ENCODE assay signal across 1 cellular context in the genomic region with DNA sequence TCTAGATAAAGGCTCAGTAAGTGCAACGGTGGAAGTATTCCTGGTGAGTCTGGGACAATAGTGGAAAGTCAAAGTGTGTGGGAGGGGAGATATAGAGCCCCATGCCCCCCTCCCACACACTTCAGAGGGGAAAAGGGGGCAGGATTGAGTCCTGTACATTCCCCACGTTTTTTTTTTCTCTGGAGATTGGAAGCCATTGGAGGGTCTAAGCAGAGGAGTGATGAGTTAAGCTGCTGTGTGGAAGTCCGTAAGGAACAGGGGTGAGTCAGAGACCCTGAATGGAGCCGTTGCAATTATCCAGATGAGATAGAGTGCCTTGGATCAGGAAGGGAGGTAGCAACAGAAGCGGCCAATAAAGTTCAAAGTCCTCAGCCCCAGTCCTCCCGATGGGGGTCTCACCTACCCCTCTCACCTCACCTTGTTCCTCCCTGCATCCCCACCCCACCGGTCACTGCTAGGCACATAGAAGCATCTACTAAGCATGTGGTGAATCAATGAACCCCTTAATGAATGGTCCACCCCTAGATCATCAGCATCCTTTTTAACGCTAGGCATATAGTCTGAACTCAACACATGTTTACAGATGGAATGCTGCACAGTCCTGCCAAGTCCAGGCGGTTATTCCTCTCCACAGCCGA.
TF ChIP-seq lines count a peak whose summit lies in the region.

No MANE protein-coding gene starts in this region.

TF ChIP-seq in H1, 55 proteins besides CTCF, POLR2A, EP300 and RAD21:
- no peak for TF ChIP-seq SP4 (IDR thresholded peaks at IDR 0.05; ENCODE audit: low read length)
- TF ChIP-seq RNF2 (IDR thresholded peaks at IDR 0.05; ENCODE audit: borderline replicate concordance, low read depth, low read length, missing control alignments, poor library complexity, severe bottlenecking) = no peak
- TF ChIP-seq SIN3A (conservative IDR thresholded peaks at IDR 0.05 in 1 of 2, IDR thresholded peaks at IDR 0.05 in 1 of 2; ENCODE audit: low read depth in 1 of 2, low read length in 2 of 2) = no peak
